Comparison of ENCODE assay signal across 27 cellular contexts in genomic region chr9:121763561-121764370, GRCh38.
DNase-seq lines count a peak whose midpoint lies in the region; ATAC-seq and TF ChIP-seq lines count a peak whose summit lies in the region.
"Had no signal": no experiment of that assay in that cellular context is flagged by ENCODE, and none has a peak within 500 bp of the region (broad histone marks: within the 10 kb centered on the region; RNA-seq: fewer than 3 reads in every experiment).

No MANE protein-coding gene starts in this region.

- DNase-seq in M059J (ENCODE audit: low read depth) (peak; percentile 27), chondrocyte (ENCODE audit: low spot score) (no peak), mesenchymal stem cell (no peak), tibial artery (no peak), NCI-H524 (lab: John Stamatoyannopoulos, UW) (no peak), islet precursor cell (no peak)
- DNase-seq: activated CD4-positive, alpha-beta T cell treated with anti-CD3 and anti-CD28 coated beads for 36 hours; activated CD8-positive, alpha-beta memory T cell treated with anti-CD3 and anti-CD28 coated beads for 24 hours; activated T-cell treated with anti-CD3 and anti-CD28 coated beads for 4 hours; amniotic stem cell; colonic mucosa; effector memory CD4-positive, alpha-beta T cell; EL; natural killer cell; NCI-H146; NCI-H748 treated with DMSO at 0.1 percent for 48 hours; SHP77 treated with DMSO at 0.1 percent for 48 hours; stimulated activated CD4-positive, alpha-beta T cell treated with anti-CD3 and anti-CD28 coated beads, Interleukin-1b, Interleukin-23, amount 100 ng/mL, for 48 hours; stimulated activated naive CD8-positive, alpha-beta T cell treated with anti-CD3 and anti-CD28 coated beads, Interleukin-15, Interleukin-2, amounts not matched to agents 100 U/mL and 50 U/mL, for 24 hours; testis had no signal

- H3K9me3 ChIP-seq in mesenchymal stem cell (ENCODE audit: control insufficient read depth, low read length) = no peaks in the 10 kb centered on the region
- no peaks in the 10 kb centered on the region for H3K9me3 ChIP-seq in tibial artery
- H3K9me3 ChIP-seq: BLaER1 treated with 17β-estradiol and CSF1 and Interleukin-3, amounts not matched to agents 10 nM and 100 nM; colonic mucosa; mucosa of descending colon; testis had no signal

- no peak overlapping the region for H2BK15ac ChIP-seq in mesenchymal stem cell (ENCODE audit: low read depth, poor library complexity, severe bottlenecking)

- H3K27me3 ChIP-seq in mesenchymal stem cell (ENCODE audit: control insufficient read depth in 1 of 2, insufficient read depth in 1 of 2, low read length in 2 of 2) (no peaks in the 10 kb centered on the region), tibial artery (no peaks in the 10 kb centered on the region)
- H3K27me3 ChIP-seq: BLaER1 treated with 17β-estradiol and CSF1 and Interleukin-3, amounts not matched to agents 10 nM and 100 nM; colonic mucosa; testis had no signal

- H3K4ac ChIP-seq in mesenchymal stem cell (ENCODE audit: low read depth in 1 of 2, low read length in 2 of 2) = no peak overlapping the region

- H3K36me3 Mint-ChIP-seq in chondrocyte (ENCODE audit: low read depth) = peaks cover 43% of the 10 kb centered on the region
- H3K36me3 Mint-ChIP-seq: activated naive CD4-positive, alpha-beta T cell treated with anti-CD3 and anti-CD28 coated beads, Interleukin-2, amount 50 U/mL, for 24 hours; natural killer cell had no signal

- H2BK12ac ChIP-seq in mesenchymal stem cell (ENCODE audit: low read length in 2 of 2) = peak overlapping the region in 1 of 2 experiments; percentile 67

- peaks cover 40% of the 10 kb centered on the region for H3K4me1 Mint-ChIP-seq in chondrocyte (ENCODE audit: low read depth)
- H3K4me1 Mint-ChIP-seq: activated CD4-positive, alpha-beta T cell treated with anti-CD3 and anti-CD28 coated beads for 36 hours; activated naive CD4-positive, alpha-beta T cell treated with anti-CD3 and anti-CD28 coated beads, Interleukin-2, amount 50 U/mL, for 24 hours; natural killer cell had no signal

- no peak overlapping the region for H3K23ac ChIP-seq in mesenchymal stem cell (ENCODE audit: low read length in 2 of 2)

- no peaks in the 10 kb centered on the region for H3K9me3 Mint-ChIP-seq in chondrocyte (ENCODE audit: low read depth)
- H3K9me3 Mint-ChIP-seq: activated naive CD4-positive, alpha-beta T cell treated with anti-CD3 and anti-CD28 coated beads, Interleukin-2, amount 50 U/mL, for 24 hours; activated T-helper 2 cell treated with anti-CD3 and anti-CD28 coated beads, Interferon-gamma antibody, Interleukin-2, Interleukin-4, amounts not matched to agents 10 μg/mL and 5 μg/mL and 100 μg/mL, durations not matched to agents 14 hours and 24 hours and 36 hours; natural killer cell; T-helper 2 cell treated with Interferon-gamma antibody and Interleukin-4, amounts not matched to agents 5 μg/mL and 100 μg/mL, for 36 hours had no signal

- H3K27ac ChIP-seq in mesenchymal stem cell (ENCODE audit: low read length, poor library complexity, severe bottlenecking) (no peak overlapping the region), tibial artery (peak overlapping the region; percentile 74 to 75)
- H3K27ac ChIP-seq: BLaER1 treated with 17β-estradiol and CSF1 and Interleukin-3, amounts not matched to agents 10 nM and 100 nM; colonic mucosa had no signal

- H3K4me3 ChIP-seq in mesenchymal stem cell (ENCODE audit: insufficient read depth in 1 of 2, low read depth in 1 of 2, low read length in 2 of 2) (no peak overlapping the region), tibial artery (no peak overlapping the region)
- H3K4me3 ChIP-seq: BLaER1 treated with 17β-estradiol and CSF1 and Interleukin-3, amounts not matched to agents 10 nM and 100 nM; colonic mucosa; mucosa of descending colon; smooth muscle cell; testis had no signal

- H3K27ac Mint-ChIP-seq in chondrocyte (ENCODE audit: unreplicated experiment) = peak overlapping the region; percentile 15
- H3K27ac Mint-ChIP-seq: activated CD4-positive, alpha-beta T cell treated with anti-CD3 and anti-CD28 coated beads for 36 hours; activated naive CD4-positive, alpha-beta T cell treated with anti-CD3 and anti-CD28 coated beads, Interleukin-2, amount 50 U/mL, for 24 hours; activated T-helper 2 cell treated with anti-CD3 and anti-CD28 coated beads, Interferon-gamma antibody, Interleukin-2, Interleukin-4, amounts not matched to agents 10 μg/mL and 5 μg/mL and 100 μg/mL, durations not matched to agents 14 hours and 24 hours and 36 hours; natural killer cell; T-helper 2 cell treated with Interferon-gamma antibody and Interleukin-4, amounts not matched to agents 5 μg/mL and 100 μg/mL, for 36 hours had no signal

- no peak overlapping the region for H2BK5ac ChIP-seq in mesenchymal stem cell (ENCODE audit: low read depth, low read length, poor library complexity, severe bottlenecking)

- H4K8ac ChIP-seq in mesenchymal stem cell (ENCODE audit: low read length) = no peak overlapping the region

- H3K9ac ChIP-seq in mesenchymal stem cell (ENCODE audit: low read length) = no peak overlapping the region
- H3K9ac ChIP-seq: BLaER1 treated with 17β-estradiol and CSF1 and Interleukin-3, amounts not matched to agents 10 nM and 100 nM had no signal

- H3K4me3 Mint-ChIP-seq in chondrocyte (ENCODE audit: unreplicated experiment) = no peak overlapping the region
- H3K4me3 Mint-ChIP-seq: activated CD4-positive, alpha-beta T cell treated with anti-CD3 and anti-CD28 coated beads for 36 hours; activated naive CD4-positive, alpha-beta T cell treated with anti-CD3 and anti-CD28 coated beads, Interleukin-2, amount 50 U/mL, for 24 hours; natural killer cell; T-helper 2 cell treated with Interferon-gamma antibody and Interleukin-4, amounts not matched to agents 5 μg/mL and 100 μg/mL, for 36 hours had no signal

- H3K4me1 ChIP-seq in mesenchymal stem cell (ENCODE audit: control insufficient read depth, insufficient read depth, low read depth, low read length) (peaks cover 30% of the 10 kb centered on the region), tibial artery (peaks cover 0 to 39% (median 32%) of the 10 kb centered on the region in 4 donors)
- H3K4me1 ChIP-seq: colonic mucosa had no signal

- ATAC-seq in HG02571 (IDR thresholded peaks at IDR 0.05; ENCODE audit: unreplicated experiment) = no peak
- ATAC-seq: activated CD4-positive, alpha-beta T cell treated with anti-CD3 and anti-CD28 coated beads for 36 hours; mucosa of descending colon; natural killer cell; stimulated activated naive CD8-positive, alpha-beta T cell treated with anti-CD3 and anti-CD28 coated beads, Interleukin-15, Interleukin-2, amounts not matched to agents 100 U/mL and 50 U/mL, for 24 hours had no signal

- H3K36me3 ChIP-seq in mesenchymal stem cell (ENCODE audit: control insufficient read depth in 1 of 2, insufficient read depth in 2 of 2, low read depth in 1 of 2, low read length in 2 of 2) (peaks cover 38 to 86% of the 10 kb centered on the region in 2 experiments), tibial artery (peaks cover 67 to 99% (median 85%) of the 10 kb centered on the region in 3 donors)

- TF ChIP-seq CTCF in chondrocyte (IDR thresholded peaks at IDR 0.05) (no peak), tibial artery (IDR thresholded peaks at IDR 0.05) (no peak)

- H2BK120ac ChIP-seq in mesenchymal stem cell (ENCODE audit: low read depth, low read length) = no peak overlapping the region

- H3K79me1 ChIP-seq in mesenchymal stem cell (replicated peaks; ENCODE audit: low read length, poor library complexity, severe bottlenecking) = peaks cover 29% of the 10 kb centered on the region

- H3K27me3 Mint-ChIP-seq in chondrocyte (ENCODE audit: low read depth) = no peaks in the 10 kb centered on the region
- H3K27me3 Mint-ChIP-seq: activated CD4-positive, alpha-beta T cell treated with anti-CD3 and anti-CD28 coated beads for 36 hours; activated naive CD4-positive, alpha-beta T cell treated with anti-CD3 and anti-CD28 coated beads, Interleukin-2, amount 50 U/mL, for 24 hours had no signal

- WGBS in mesenchymal stem cell = 94% methylated on average over 21 of the region's 21 CpGs

- H2AK5ac ChIP-seq in mesenchymal stem cell (ENCODE audit: low read length, severe bottlenecking) = peak overlapping the region; percentile 47

- H3K14ac ChIP-seq in mesenchymal stem cell (ENCODE audit: low read length in 2 of 2) = peak overlapping the region in 1 of 2 experiments; percentile 12

- no peak overlapping the region for H2AFZ ChIP-seq in mesenchymal stem cell (ENCODE audit: low read depth, low read length)

- H3K4me2 ChIP-seq in mesenchymal stem cell (ENCODE audit: low read length, poor library complexity, severe bottlenecking) = no peak overlapping the region

- peak overlapping the region in 1 of 2 experiments; percentile 10 for H3K18ac ChIP-seq in mesenchymal stem cell (ENCODE audit: low read depth in 1 of 2, low read length in 2 of 2)

- intact Hi-C loops in tibial artery (cut with DNase I; ENCODE audit: low total_unique reads) = no loop called here

- H4K91ac ChIP-seq in mesenchymal stem cell (ENCODE audit: low read length) = no peak overlapping the region
